In the genomic region with DNA sequence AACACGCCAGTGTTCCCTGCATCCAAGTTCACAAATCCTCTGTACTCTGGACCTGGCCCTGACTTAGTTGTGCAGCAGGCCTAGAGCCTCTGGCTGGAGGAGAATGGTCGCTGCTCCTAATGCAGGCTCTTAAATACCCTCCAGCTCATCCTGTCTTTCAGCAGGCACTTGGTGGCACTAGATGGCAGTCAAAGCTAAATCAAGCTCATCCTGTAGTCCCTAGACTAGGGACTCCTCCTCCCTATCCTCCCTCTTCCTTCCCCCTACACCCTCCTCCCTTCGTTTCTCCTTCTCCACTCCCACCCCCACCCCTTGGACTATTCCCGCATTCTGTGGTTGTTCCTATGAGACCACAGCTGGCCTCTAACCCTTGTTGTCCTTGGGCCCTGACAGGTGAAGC, we compare ENCODE assay signal across 8 cellular contexts. TPM values are rescaled to one million over a fixed set of nuclear protein-coding genes. Genes with fewer than 3 reads are reported as not detected.
DNase-seq lines count a peak whose midpoint lies in the region; ATAC-seq and TF ChIP-seq lines count a peak whose summit lies in the region.

No MANE protein-coding gene starts in this region.

- H3K9me2 ChIP-seq in DOHH2 (replicated peaks; ENCODE audit: control insufficient read depth, low read length) (no peaks in the 10 kb centered on the region), Loucy (replicated peaks; ENCODE audit: low read depth, low read length) (no peaks in the 10 kb centered on the region)

- in situ Hi-C loops in astrocyte of the spinal cord (cut with HindIII; ENCODE audit: low sequenced_read_pairs), result no loop called here

- H3K4me1 ChIP-seq in DOHH2 (ENCODE audit: control insufficient read depth, low read length) (no peaks in the 10 kb centered on the region), Loucy (ENCODE audit: insufficient read depth, low read length, poor library complexity, severe bottlenecking) (no peaks in the 10 kb centered on the region), tibial artery (no peaks in the 10 kb centered on the region)

- H3K4me3 ChIP-seq in DOHH2 (ENCODE audit: low read length), result no peak overlapping the region
- H3K4me3 ChIP-seq in Loucy (ENCODE audit: low read length, poor library complexity, severe bottlenecking), result no peak overlapping the region
- no peak overlapping the region for H3K4me3 ChIP-seq in astrocyte of the spinal cord (ENCODE audit: low read depth, low read length)
- H3K4me3 ChIP-seq in tibial artery, result no peak overlapping the region

- no peak overlapping the region for H3K4me2 ChIP-seq in DOHH2 (ENCODE audit: low read length)
- no peak overlapping the region for H3K4me2 ChIP-seq in Loucy (ENCODE audit: low read depth, low read length, poor library complexity, severe bottlenecking)

- H2AFZ ChIP-seq in Loucy (ENCODE audit: low read length), result no peak overlapping the region

- DNase-seq in astrocyte of the spinal cord (ENCODE audit: low read depth, low spot score) (peak; percentile 16), lung microvascular endothelial cell (ENCODE audit: low read depth in 2 of 2) (peak; percentile 12 to 41), KG1 (lab: John Stamatoyannopoulos, UW) (no peak), tibial artery (no peak), NCI-H1930 (lab: John Stamatoyannopoulos, UW) (no peak)

- H4K20me1 ChIP-seq in DOHH2 (ENCODE audit: control insufficient read depth, insufficient read depth, low read depth, low read length) (no peaks in the 10 kb centered on the region), Loucy (ENCODE audit: insufficient read depth, low read length, poor library complexity, severe bottlenecking) (no peaks in the 10 kb centered on the region)

- ATAC-seq in GM21723 (IDR thresholded peaks at IDR 0.05; ENCODE audit: unreplicated experiment), result no peak

- no peaks in the 10 kb centered on the region for H3K36me3 ChIP-seq in DOHH2 (ENCODE audit: control insufficient read depth, low read length)
- H3K36me3 ChIP-seq in Loucy (ENCODE audit: insufficient read depth, low read length), result no peaks in the 10 kb centered on the region
- peaks cover 16 to 49% (median 45%) of the 10 kb centered on the region in 3 donors for H3K36me3 ChIP-seq in tibial artery

- no peak overlapping the region for H3K9ac ChIP-seq in Loucy (ENCODE audit: low read depth, low read length, poor library complexity, severe bottlenecking)

- H3K27me3 ChIP-seq in DOHH2 (ENCODE audit: control insufficient read depth, low read length) (no peaks in the 10 kb centered on the region), Loucy (ENCODE audit: insufficient read depth, low read length, poor library complexity, severe bottlenecking) (no peaks in the 10 kb centered on the region), tibial artery (no peaks in the 10 kb centered on the region)

- H3K9me3 ChIP-seq in DOHH2 (ENCODE audit: control insufficient read depth, insufficient read depth, low read length) (no peaks in the 10 kb centered on the region), Loucy (ENCODE audit: insufficient read depth, low read depth, low read length) (no peaks in the 10 kb centered on the region), tibial artery (no peaks in the 10 kb centered on the region)

- H3K79me2 ChIP-seq in DOHH2 (ENCODE audit: control insufficient read depth, low read length) (no peaks in the 10 kb centered on the region), Loucy (ENCODE audit: insufficient read depth, low read length) (no peaks in the 10 kb centered on the region)

- TF ChIP-seq CTCF in DOHH2 (IDR thresholded peaks at IDR 0.05; ENCODE audit: low read depth, low read length, poor library complexity, severe bottlenecking) (peak; percentile 56), Loucy (conservative IDR thresholded peaks at IDR 0.05; ENCODE audit: low read length) (peak; percentile 52), astrocyte of the spinal cord (IDR thresholded peaks at IDR 0.05; ENCODE audit: low read depth, low read length) (peak; percentile 34), tibial artery (IDR thresholded peaks at IDR 0.05) (no peak)

- H3K27ac ChIP-seq in DOHH2 (ENCODE audit: low read depth, low read length) (no peak overlapping the region), tibial artery (no peak overlapping the region)

- H3F3A ChIP-seq in DOHH2 (ENCODE audit: control insufficient read depth, insufficient read depth) (no peaks in the 10 kb centered on the region), Loucy (ENCODE audit: low read depth) (no peaks in the 10 kb centered on the region)

- intact Hi-C loops in tibial artery (cut with DNase I; ENCODE audit: low total_unique reads), result loop anchor here (10.0 kb wide), 1 partner anchor 641 kb away; no protein-coding TSS in a partner anchor

RNA-seq across cellular contexts. Expression of gene MTR, which starts 41.5 kb away (rescaled TPM):
- total RNA-seq in lung microvascular endothelial cell, result 23.3 and 32.3 TPM in 2 replicates

Comparison
In these comparisons a context has a peak if more than half of its experiments do, and no peak if none do; other contexts are left out.
1. CTCF ChIP-seq: peak in DOHH2 (single experiment), Loucy (single experiment) and astrocyte of the spinal cord (single experiment); none in tibial artery (0 of 2).
2. DNase-seq: peak in astrocyte of the spinal cord (single experiment) and lung microvascular endothelial cell (2 of 2); none in KG1 (single experiment), tibial artery (0 of 2) and NCI-H1930 (0 of 2).